Comparison of ENCODE assay signal across 22 cellular contexts in genomic region chr5:37844004-37844403, GRCh38. TPM values are rescaled to one million over a fixed set of nuclear protein-coding genes. Genes with fewer than 3 reads are reported as not detected.
"Had no signal": no experiment of that assay in that cellular context is flagged by ENCODE, and none has a peak within 500 bp of the region (broad histone marks: within the 10 kb centered on the region; RNA-seq: fewer than 3 reads in every experiment).

No MANE protein-coding gene starts in this region.

- ATAC-seq: activated CD8-positive, alpha-beta T cell treated with anti-CD3 and anti-CD28 coated beads for 36 hours; activated naive CD8-positive, alpha-beta T cell treated with anti-CD3 and anti-CD28 coated beads, Interleukin-2, amount 50 U/mL, for 24 hours; activated T-cell treated with anti-CD3 and anti-CD28 coated beads, Interleukin-2, amount 50 U/mL, for 4 hours; foreskin keratinocyte; heart left ventricle; naive thymus-derived CD4-positive, alpha-beta T cell; right lobe of liver; stimulated activated naive CD8-positive, alpha-beta T cell treated with anti-CD3 and anti-CD28 coated beads, Interleukin-15, amount 100 ng/mL, for 72 hours; upper lobe of right lung had no signal

- H3K36me3 Mint-ChIP-seq: activated naive CD4-positive, alpha-beta T cell treated with anti-CD3 and anti-CD28 coated beads, Interleukin-2, amount 50 U/mL, for 24 hours had no signal

- H3K4me3 ChIP-seq: esophagus muscularis mucosa, heart left ventricle, right lobe of liver, upper lobe of right lung had no signal

- H3K27ac Mint-ChIP-seq: activated CD8-positive, alpha-beta T cell treated with anti-CD3 and anti-CD28 coated beads for 36 hours; activated naive CD4-positive, alpha-beta T cell treated with anti-CD3 and anti-CD28 coated beads, Interleukin-2, amount 50 U/mL, for 24 hours; activated naive CD8-positive, alpha-beta T cell treated with anti-CD3 and anti-CD28 coated beads, Interleukin-2, amount 50 U/mL, for 24 hours; activated T-helper 2 cell treated with anti-CD3 and anti-CD28 coated beads, Interferon-gamma antibody, Interleukin-2, Interleukin-4, amounts not matched to agents 10 μg/mL and 5 μg/mL and 100 μg/mL, durations not matched to agents 14 hours and 24 hours and 36 hours; naive thymus-derived CD4-positive, alpha-beta T cell; stimulated activated naive CD8-positive, alpha-beta T cell treated with anti-CD3 and anti-CD28 coated beads, Interleukin-15, amount 100 ng/mL, for 72 hours had no signal

- H3K9me3 ChIP-seq: esophagus muscularis mucosa, heart left ventricle, right lobe of liver, upper lobe of right lung had no signal

- H3K27ac ChIP-seq: esophagus muscularis mucosa, foreskin keratinocyte, heart left ventricle, right lobe of liver, upper lobe of right lung had no signal

- DNase-seq: activated CD4-positive, alpha-beta T cell treated with anti-CD3 and anti-CD28 coated beads, Interleukin-2, amount 50 U/mL, for 1 hour; activated CD8-positive, alpha-beta T cell treated with anti-CD3 and anti-CD28 coated beads for 36 hours; activated naive CD8-positive, alpha-beta T cell treated with anti-CD3 and anti-CD28 coated beads, Interleukin-2, amount 50 U/mL, for 24 hours; activated T-cell treated with anti-CD3 and anti-CD28 coated beads, Interleukin-2, amount 50 U/mL, for 4 hours; amygdala; caudate nucleus; foreskin keratinocyte; heart left ventricle; hypothalamus; mammary epithelial cell; midbrain; naive thymus-derived CD4-positive, alpha-beta T cell; right lobe of liver; stimulated activated CD4-positive, alpha-beta T cell treated with anti-CD3 and anti-CD28 coated beads, Interleukin-4, amount 100 ng/mL, for 1 hour; stimulated activated naive CD8-positive, alpha-beta T cell treated with anti-CD3 and anti-CD28 coated beads, Interleukin-15, amount 100 ng/mL, for 72 hours; substantia nigra; T-helper 2 cell; upper lobe of right lung had no signal

- H3K4me3 Mint-ChIP-seq: activated CD8-positive, alpha-beta T cell treated with anti-CD3 and anti-CD28 coated beads for 36 hours; activated naive CD4-positive, alpha-beta T cell treated with anti-CD3 and anti-CD28 coated beads, Interleukin-2, amount 50 U/mL, for 24 hours; activated naive CD8-positive, alpha-beta T cell treated with anti-CD3 and anti-CD28 coated beads, Interleukin-2, amount 50 U/mL, for 24 hours; activated T-cell treated with anti-CD3 and anti-CD28 coated beads, Interleukin-2, amount 50 U/mL, for 4 hours; naive thymus-derived CD4-positive, alpha-beta T cell; neural crest cell; stimulated activated naive CD8-positive, alpha-beta T cell treated with anti-CD3 and anti-CD28 coated beads, Interleukin-15, amount 100 ng/mL, for 72 hours had no signal

- H3K9me3 Mint-ChIP-seq: activated CD8-positive, alpha-beta T cell treated with anti-CD3 and anti-CD28 coated beads for 36 hours; activated naive CD4-positive, alpha-beta T cell treated with anti-CD3 and anti-CD28 coated beads, Interleukin-2, amount 50 U/mL, for 24 hours; activated naive CD8-positive, alpha-beta T cell treated with anti-CD3 and anti-CD28 coated beads, Interleukin-2, amount 50 U/mL, for 24 hours; activated T-cell treated with anti-CD3 and anti-CD28 coated beads, Interleukin-2, amount 50 U/mL, for 4 hours; activated T-helper 2 cell treated with anti-CD3 and anti-CD28 coated beads, Interferon-gamma antibody, Interleukin-2, Interleukin-4, amounts not matched to agents 10 μg/mL and 5 μg/mL and 100 μg/mL, durations not matched to agents 14 hours and 24 hours and 36 hours; neural crest cell; stimulated activated naive CD8-positive, alpha-beta T cell treated with anti-CD3 and anti-CD28 coated beads, Interleukin-15, amount 100 ng/mL, for 72 hours had no signal

- H3K36me3 ChIP-seq: esophagus muscularis mucosa, heart left ventricle, right lobe of liver, upper lobe of right lung had no signal

RNA-seq across cellular contexts. Expression of gene GDNF, which starts 4.2 kb away (rescaled TPM):
- total RNA-seq: activated CD8-positive, alpha-beta T cell treated with anti-CD3 and anti-CD28 coated beads for 36 hours; activated T-cell treated with anti-CD3 and anti-CD28 coated beads, Interleukin-2, amount 50 U/mL, for 4 hours; activated T-helper 2 cell treated with anti-CD3 and anti-CD28 coated beads, Interferon-gamma antibody, Interleukin-2, Interleukin-4, amounts not matched to agents 10 μg/mL and 5 μg/mL and 100 μg/mL, durations not matched to agents 14 hours and 24 hours and 36 hours; naive thymus-derived CD4-positive, alpha-beta T cell had no signal
- polyA plus RNA-seq: naive thymus-derived CD4-positive, alpha-beta T cell had no signal
